8 cellular contexts compared by ENCODE assay signal in genomic region chr16:85552980-85553435, GRCh38.
DNase-seq lines count a peak whose midpoint lies in the region; ATAC-seq and TF ChIP-seq lines count a peak whose summit lies in the region.

No MANE protein-coding gene starts in this region.

- DNase-seq in GDM1 (lab: John Stamatoyannopoulos, UW) (peak; percentile 46), Karpas-422 (no peak), osteocyte (ENCODE audit: extremely low spot score, unreplicated experiment) (no peak), foreskin keratinocyte (no peak), dedifferentiated amniotic fluid mesenchymal stem cell (ENCODE audit: extremely low spot score) (no peak)
- no peak for DNase-seq in effector memory CD8-positive, alpha-beta T cell
- DNase-seq in activated CD4-positive, CD25-positive, alpha-beta regulatory T cell (lab: John Stamatoyannopoulos, UW), result no peak
- DNase-seq in stimulated activated naive CD4-positive, alpha-beta T cell (lab: John Stamatoyannopoulos, UW), result no peak

- peaks cover 29 to 33% of the 10 kb centered on the region in 2 donors for H3K4me1 Mint-ChIP-seq in effector memory CD8-positive, alpha-beta T cell (ENCODE audit: low read depth in 2 of 2)
- peaks cover 27% of the 10 kb centered on the region for H3K4me1 Mint-ChIP-seq in osteocyte (ENCODE audit: unreplicated experiment)

- H4K20me1 ChIP-seq in Karpas-422 (ENCODE audit: insufficient read depth, low read depth, low read length), result 0 out of 2 replicates have a peak, but pooled peaks cover 5% of the 10 kb centered on the region

- TF ChIP-seq CTCF in osteocyte (IDR thresholded peaks at IDR 0.05), result no peak
- TF ChIP-seq CTCF in foreskin keratinocyte (conservative IDR thresholded peaks at IDR 0.05), result no peak

- H3K9me3 Mint-ChIP-seq in effector memory CD8-positive, alpha-beta T cell, result no peaks in the 10 kb centered on the region
- no peaks in the 10 kb centered on the region for H3K9me3 Mint-ChIP-seq in osteocyte (ENCODE audit: unreplicated experiment)

- no peak overlapping the region for H3K4me3 ChIP-seq in Karpas-422 (ENCODE audit: low read length)

- H3K27ac ChIP-seq in Karpas-422 (ENCODE audit: low read length) (no peak overlapping the region), foreskin keratinocyte (no peak overlapping the region)

- H3K9ac ChIP-seq in Karpas-422 (ENCODE audit: low read length), result no peak overlapping the region

- H3K9me3 ChIP-seq in Karpas-422 (ENCODE audit: low read length), result no peaks in the 10 kb centered on the region

- H3K27me3 ChIP-seq in Karpas-422 (ENCODE audit: low read length), result peaks cover 6% of the 10 kb centered on the region; the same call in 1 of the 2 replicates
- H3K27me3 ChIP-seq in foreskin keratinocyte, result no peaks in the 10 kb centered on the region

- H3K4me3 Mint-ChIP-seq in effector memory CD8-positive, alpha-beta T cell, result peak overlapping the region; percentile 86 to 92
- peak overlapping the region; percentile 74 for H3K4me3 Mint-ChIP-seq in osteocyte (ENCODE audit: unreplicated experiment)

- H3K36me3 ChIP-seq in Karpas-422 (ENCODE audit: insufficient read depth, low read length), result no peaks in the 10 kb centered on the region

- H3K4me2 ChIP-seq in Karpas-422 (ENCODE audit: low read depth, low read length, poor library complexity, severe bottlenecking), result peak overlapping the region; percentile 44

- H3K27me3 Mint-ChIP-seq in effector memory CD8-positive, alpha-beta T cell, result no peaks in the 10 kb centered on the region
- H3K27me3 Mint-ChIP-seq in osteocyte (ENCODE audit: unreplicated experiment), result no peaks in the 10 kb centered on the region

- no peaks in the 10 kb centered on the region for H3K9me2 ChIP-seq in Karpas-422 (replicated peaks; ENCODE audit: insufficient read depth, low read length)

- H3K27ac Mint-ChIP-seq in effector memory CD8-positive, alpha-beta T cell, result peak overlapping the region; percentile 86 to 95
- peak overlapping the region; percentile 8 for H3K27ac Mint-ChIP-seq in osteocyte (ENCODE audit: unreplicated experiment)

- H3K36me3 Mint-ChIP-seq in effector memory CD8-positive, alpha-beta T cell (ENCODE audit: insufficient read depth), result peaks cover 54% of the 10 kb centered on the region
- no peaks in the 10 kb centered on the region for H3K36me3 Mint-ChIP-seq in osteocyte (ENCODE audit: unreplicated experiment)

- no peaks in the 10 kb centered on the region for H3K79me2 ChIP-seq in Karpas-422 (ENCODE audit: low read length)

- ATAC-seq in effector memory CD8-positive, alpha-beta T cell (replicated peaks), result no peak
- no peak for ATAC-seq in foreskin keratinocyte

- H2AFZ ChIP-seq in Karpas-422 (ENCODE audit: low read length), result no peak overlapping the region

- H3K4me1 ChIP-seq in Karpas-422 (ENCODE audit: low read length) (peaks cover 45% of the 10 kb centered on the region), foreskin keratinocyte (peaks cover 16% of the 10 kb centered on the region)
